ENCODE assay signal across 27 cellular contexts in genomic region chr7:118085000-118085399, GRCh38.
"Had no signal": no experiment of that assay in that cellular context is flagged by ENCODE, and none has a peak within 500 bp of the region (broad histone marks: within the 10 kb centered on the region; RNA-seq: fewer than 3 reads in every experiment).

No MANE protein-coding gene starts in this region.

- H3K27ac Mint-ChIP-seq: activated CD8-positive, alpha-beta T cell treated with anti-CD3 and anti-CD28 coated beads for 36 hours; activated T-helper 17 cell treated with anti-CD3 and anti-CD28 coated beads, Interleukin-2, amount 50 U/mL, for 72 hours; effector memory CD8-positive, alpha-beta T cell; immature natural killer cell; naive thymus-derived CD4-positive, alpha-beta T cell; T-helper 2 cell treated with Interferon-gamma antibody and Interleukin-4, amounts not matched to agents 5 μg/mL and 100 μg/mL, for 36 hours had no signal

- H3K9me3 Mint-ChIP-seq: activated CD8-positive, alpha-beta T cell treated with anti-CD3 and anti-CD28 coated beads for 36 hours; activated T-helper 17 cell treated with anti-CD3 and anti-CD28 coated beads, Interleukin-2, amount 50 U/mL, for 72 hours; effector memory CD8-positive, alpha-beta T cell; T-helper 2 cell treated with Interferon-gamma antibody and Interleukin-4, amounts not matched to agents 5 μg/mL and 100 μg/mL, for 36 hours had no signal

- H3K4me1 Mint-ChIP-seq: immature natural killer cell, neural crest cell had no signal

- DNase-seq: activated CD4-positive, alpha-beta T cell treated with anti-CD3 and anti-CD28 coated beads, Interleukin-2, amount 50 U/mL, for 1 hour; activated CD4-positive, CD25-positive, alpha-beta regulatory T cell treated with anti-CD3 and anti-CD28 coated beads, Interleukin-2, amount 50 U/mL, for 72 hours; activated CD8-positive, alpha-beta T cell treated with anti-CD3 and anti-CD28 coated beads for 36 hours; activated gamma-delta T cell treated with Interleukin-2 at 50 U/mL for 16 hours; activated naive CD4-positive, alpha-beta T cell treated with anti-CD3 and anti-CD28 coated beads, Interleukin-2, amount 50 U/mL, for 16 hours; activated T-cell treated with anti-CD3 and anti-CD28 coated beads, Interleukin-2, amount 50 U/mL, for 4 hours; amniotic stem cell; brain microvascular endothelial cell; cortex of kidney; effector memory CD8-positive, alpha-beta T cell; head of caudate nucleus; hippocampal formation; immature natural killer cell; kidney; left colon; midbrain; naive thymus-derived CD4-positive, alpha-beta T cell; right cardiac atrium; spleen; stimulated activated naive CD4-positive, alpha-beta T cell treated with Interleukin-2 at 50 U/mL for 16 hours; T-helper 1 cell had no signal

- H3K27ac ChIP-seq: brain microvascular endothelial cell, gastroesophageal sphincter, spleen, tibial nerve, VCaP had no signal

- H3K36me3 ChIP-seq: brain microvascular endothelial cell, gastroesophageal sphincter, spleen, tibial nerve had no signal

- H3K9me3 ChIP-seq: gastroesophageal sphincter, spleen, tibial nerve had no signal

- ATAC-seq: activated CD8-positive, alpha-beta T cell treated with anti-CD3 and anti-CD28 coated beads for 36 hours; activated T-cell treated with anti-CD3 and anti-CD28 coated beads, Interleukin-2, amount 50 U/mL, for 4 hours; activated T-helper 17 cell treated with anti-CD3 and anti-CD28 coated beads, Interleukin-2, amount 50 U/mL, for 72 hours; effector memory CD8-positive, alpha-beta T cell; gastroesophageal sphincter; left colon; naive thymus-derived CD4-positive, alpha-beta T cell; right cardiac atrium had no signal

- H3K4me3 Mint-ChIP-seq: activated CD8-positive, alpha-beta T cell treated with anti-CD3 and anti-CD28 coated beads for 36 hours; activated T-cell treated with anti-CD3 and anti-CD28 coated beads, Interleukin-2, amount 50 U/mL, for 4 hours; activated T-helper 17 cell treated with anti-CD3 and anti-CD28 coated beads, Interleukin-2, amount 50 U/mL, for 72 hours; effector memory CD8-positive, alpha-beta T cell; immature natural killer cell; naive thymus-derived CD4-positive, alpha-beta T cell; neural crest cell; T-helper 2 cell treated with Interferon-gamma antibody and Interleukin-4, amounts not matched to agents 5 μg/mL and 100 μg/mL, for 36 hours had no signal

- H3K36me3 Mint-ChIP-seq: naive thymus-derived CD4-positive, alpha-beta T cell had no signal

- H3K4me3 ChIP-seq: gastroesophageal sphincter, spleen, tibial nerve had no signal

- H3K27me3 ChIP-seq: brain microvascular endothelial cell, gastroesophageal sphincter, tibial nerve had no signal

- H3K4me1 ChIP-seq: gastroesophageal sphincter, spleen, tibial nerve had no signal
